ENCODE assay signal across 9 cellular contexts in the genomic region with DNA sequence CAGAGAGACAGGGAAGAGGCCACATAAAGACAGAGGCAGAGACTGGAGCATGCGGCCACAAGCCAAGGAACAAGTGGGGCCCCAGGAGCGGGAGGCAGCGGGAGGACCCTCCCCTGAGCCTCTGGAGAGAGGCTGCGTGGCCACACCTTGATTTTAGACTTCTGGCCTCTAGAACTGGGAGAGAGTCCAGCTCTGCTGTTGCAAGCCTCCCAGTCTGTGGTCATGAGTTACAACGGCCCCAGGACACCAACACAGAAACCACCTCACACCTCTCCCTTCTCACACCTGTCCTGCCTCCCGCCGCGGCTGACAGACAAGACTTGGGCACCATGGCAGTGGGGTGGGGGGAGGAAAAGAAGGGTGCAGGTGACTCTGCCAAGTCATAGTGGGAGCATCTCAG. TPM values are rescaled to one million over a fixed set of nuclear protein-coding genes. Genes with fewer than 3 reads are reported as not detected.
DNase-seq lines count a peak whose midpoint lies in the region; ATAC-seq, FAIRE-seq and TF ChIP-seq lines count a peak whose summit lies in the region.
"Had no signal": no experiment of that assay in that cellular context is flagged by ENCODE, and none has a peak within 500 bp of the region (broad histone marks: within the 10 kb centered on the region; RNA-seq: fewer than 3 reads in every experiment).

No MANE protein-coding gene starts in this region.

- H3K36me3 Mint-ChIP-seq in endodermal cell (ENCODE audit: low read depth) (peaks cover 20% of the 10 kb centered on the region), osteocyte (ENCODE audit: unreplicated experiment) (peaks cover 20% of the 10 kb centered on the region)

- WGBS in endodermal cell (ENCODE audit: insufficient coverage in 1 of 2, insufficient read length in 1 of 2), 2 experiments, result 92 to 100% methylated on average over 3 to 8 of the region's 8 CpGs

- H3K9me3 ChIP-seq in DND-41 (ENCODE audit: insufficient read depth, low read length, severe bottlenecking) (no peaks in the 10 kb centered on the region), OCI-LY1 (ENCODE audit: low read length) (no peaks in the 10 kb centered on the region), endodermal cell (ENCODE audit: control insufficient read depth, low read length) (no peaks in the 10 kb centered on the region)

- H3K9me2 ChIP-seq in OCI-LY1 (ENCODE audit: low read depth, low read length), result no peaks in the 10 kb centered on the region

- H3K4me2 ChIP-seq in DND-41 (ENCODE audit: insufficient read depth, low read length) (peak overlapping the region; percentile 86), OCI-LY1 (ENCODE audit: low read length) (peak overlapping the region; percentile 94)

- peaks cover 52% of the 10 kb centered on the region for H3K36me3 ChIP-seq in DND-41 (ENCODE audit: insufficient read depth, low read length)
- peaks cover 16% of the 10 kb centered on the region for H3K36me3 ChIP-seq in OCI-LY1 (ENCODE audit: insufficient read depth, low read length)
- H3K36me3 ChIP-seq in endodermal cell (ENCODE audit: control insufficient read depth, insufficient read depth, low read length), result peaks cover 30% of the 10 kb centered on the region

- H4K20me1 ChIP-seq in DND-41 (ENCODE audit: insufficient read depth, low read length), result peaks cover 52% of the 10 kb centered on the region
- no peaks in the 10 kb centered on the region for H4K20me1 ChIP-seq in OCI-LY1 (ENCODE audit: insufficient read depth, low read length)

- H2AFZ ChIP-seq in DND-41 (ENCODE audit: low read depth, low read length) (no peak overlapping the region), OCI-LY1 (ENCODE audit: low read length) (no peak overlapping the region)

- H3K4me3 ChIP-seq in DND-41 (ENCODE audit: low read depth in 1 of 2, low read length in 2 of 2), result peak overlapping the region in 1 of 2 experiments; percentile 85; a peak in 2 of 4 replicates
- peak overlapping the region; percentile 75 for H3K4me3 ChIP-seq in OCI-LY1 (ENCODE audit: low read depth, low read length, poor library complexity, severe bottlenecking)
- H3K4me3 ChIP-seq in endodermal cell (ENCODE audit: low read length), result peak overlapping the region; percentile 91

- H3K27ac Mint-ChIP-seq in endodermal cell, result no peak overlapping the region
- H3K27ac Mint-ChIP-seq in osteocyte (ENCODE audit: unreplicated experiment), result peak overlapping the region; percentile 31

- no peak for TF ChIP-seq POLR2A in GM12892 (IDR thresholded peaks at IDR 0.05; ENCODE audit: low read depth, low read length)

- ATAC-seq in DND-41 (ENCODE audit: insufficient read depth, low read depth), result no peak
- no peak for ATAC-seq in HG03457 (IDR thresholded peaks at IDR 0.05; ENCODE audit: unreplicated experiment)
- no peak for ATAC-seq in GM21528 (IDR thresholded peaks at IDR 0.05; ENCODE audit: low FRiP score, unreplicated experiment)

- no peaks in the 10 kb centered on the region for H3K27me3 ChIP-seq in DND-41 (ENCODE audit: insufficient read depth, low read length, poor library complexity)
- no peaks in the 10 kb centered on the region for H3K27me3 ChIP-seq in OCI-LY1 (ENCODE audit: insufficient read depth, low read length)
- H3K27me3 ChIP-seq in endodermal cell (ENCODE audit: control insufficient read depth, insufficient read depth, low read length, poor library complexity, severe bottlenecking), result no peaks in the 10 kb centered on the region
- H3K27me3 ChIP-seq: foreskin keratinocyte had no signal

- DNase-seq in DND-41 (no peak), endodermal cell (no peak), osteocyte (ENCODE audit: extremely low spot score, unreplicated experiment) (no peak), GM12892 (ENCODE audit: insufficient read length) (no peak), NCI-H1105 (lab: John Stamatoyannopoulos, UW) (no peak)
- DNase-seq: foreskin keratinocyte had no signal

- H3K4me1 ChIP-seq in DND-41 (ENCODE audit: insufficient read depth, low read length) (peaks cover 36% of the 10 kb centered on the region), OCI-LY1 (ENCODE audit: insufficient read depth, low read length, severe bottlenecking) (peaks cover 30% of the 10 kb centered on the region), endodermal cell (ENCODE audit: control insufficient read depth, insufficient read depth, low read length) (peaks cover 9% of the 10 kb centered on the region)

- peak overlapping the region; percentile 90; the same call in 1 of the 2 replicates for H3K9ac ChIP-seq in DND-41 (ENCODE audit: low read depth, low read length)
- peak overlapping the region; percentile 81; the same call in 1 of the 2 replicates for H3K9ac ChIP-seq in OCI-LY1 (ENCODE audit: low read length)
- no peak overlapping the region for H3K9ac ChIP-seq in endodermal cell (ENCODE audit: extremely low read depth, low read length, poor library complexity, severe bottlenecking)

- peak overlapping the region; percentile 77 for H3K4me3 Mint-ChIP-seq in endodermal cell
- H3K4me3 Mint-ChIP-seq in osteocyte (ENCODE audit: unreplicated experiment), result peak overlapping the region; percentile 84

- FAIRE-seq in GM12892 (lab: Jason Lieb, UNC), result no peak

- H3K79me2 ChIP-seq in DND-41 (ENCODE audit: insufficient read depth, low read length) (peaks cover 56% of the 10 kb centered on the region), OCI-LY1 (ENCODE audit: insufficient read depth, low read length) (no peaks in the 10 kb centered on the region)

- H3K4me1 Mint-ChIP-seq in endodermal cell, result peaks cover 16% of the 10 kb centered on the region
- H3K4me1 Mint-ChIP-seq in osteocyte (ENCODE audit: unreplicated experiment), result peaks cover 26% of the 10 kb centered on the region

- H3K27ac ChIP-seq in DND-41 (ENCODE audit: low read length) (0 out of 2 replicates have a peak overlapping the region, but pooled peaks have one; percentile 20), OCI-LY1 (ENCODE audit: low read depth, low read length, poor library complexity, severe bottlenecking) (no peak overlapping the region), endodermal cell (ENCODE audit: low read depth, low read length) (no peak overlapping the region)
- H3K27ac ChIP-seq: foreskin keratinocyte had no signal

- no peaks in the 10 kb centered on the region for H3F3A ChIP-seq in OCI-LY1 (ENCODE audit: insufficient read depth, low read length)

- no peaks in the 10 kb centered on the region for H3K9me3 Mint-ChIP-seq in endodermal cell
- H3K9me3 Mint-ChIP-seq in osteocyte (ENCODE audit: unreplicated experiment), result no peaks in the 10 kb centered on the region

- H3K27me3 Mint-ChIP-seq in endodermal cell (ENCODE audit: insufficient read depth) (no peaks in the 10 kb centered on the region), osteocyte (ENCODE audit: unreplicated experiment) (no peaks in the 10 kb centered on the region)

- TF ChIP-seq CTCF in DND-41 (IDR thresholded peaks at IDR 0.05; ENCODE audit: borderline replicate concordance, extremely low read depth, low read length, poor library complexity, severe bottlenecking) (no peak), OCI-LY1 (IDR thresholded peaks at IDR 0.05; ENCODE audit: low read length) (no peak), endodermal cell (conservative IDR thresholded peaks at IDR 0.05) (no peak), osteocyte (IDR thresholded peaks at IDR 0.05) (no peak)

RNA-seq across cellular contexts. Expression of a gene that starts 2.2 kb away (rescaled TPM):
- total RNA-seq in endodermal cell, result 10 to 100 TPM; 30.8 to 34.7 TPM
- polyA plus RNA-seq in endodermal cell (2013, experiment 1 of 2), result 22.6 TPM
- 19.3 TPM for polyA plus RNA-seq in endodermal cell (2013, experiment 2 of 2)
- total RNA-seq in osteocyte, result 16.0 and 16.7 TPM in 2 replicates
- polyA plus RNA-seq in GM12892 (2012; ENCODE audit: missing spikeins), result 5.4 TPM

RNA-seq across cellular contexts. Expression of a gene that starts 27.0 kb away (rescaled TPM):
- 10 to 100 TPM; 82.7 to 85.4 TPM for total RNA-seq in endodermal cell
- polyA plus RNA-seq in endodermal cell (2013, experiment 1 of 2), result 58.6 TPM
- polyA plus RNA-seq in endodermal cell (2013, experiment 2 of 2), result 51.4 TPM
- total RNA-seq in osteocyte, result 51.9 and 52.8 TPM in 2 replicates
- polyA plus RNA-seq in GM12892 (2012; ENCODE audit: missing spikeins), result 67.6 TPM

RNA-seq across cellular contexts. Expression of a gene that starts 27.0 kb away (rescaled TPM):
- total RNA-seq in endodermal cell (10 to 100 TPM; 76.6 to 83.1 TPM), osteocyte (54.8 and 57.9 TPM in 2 replicates)
- polyA plus RNA-seq in endodermal cell (2013, experiment 1 of 2), result 62.8 TPM
- 58.4 TPM for polyA plus RNA-seq in endodermal cell (2013, experiment 2 of 2)
- polyA plus RNA-seq in GM12892 (2012; ENCODE audit: missing spikeins), result 39.6 TPM

RNA-seq across cellular contexts. Expression of a gene that starts 37.5 kb away (rescaled TPM):
- total RNA-seq in endodermal cell, result 10 to 100 TPM; 18.0 to 18.7 TPM
- 14.5 TPM for polyA plus RNA-seq in endodermal cell (2013, experiment 1 of 2)
- polyA plus RNA-seq in endodermal cell (2013, experiment 2 of 2), result 13.5 TPM
- 8.9 and 9.9 TPM in 2 replicates for total RNA-seq in osteocyte
- polyA plus RNA-seq in GM12892 (2012; ENCODE audit: missing spikeins), result 7.4 TPM

RNA-seq across cellular contexts. Expression of a gene that starts 45.4 kb away (rescaled TPM):
- total RNA-seq in endodermal cell, result 10 to 100 TPM; 54.6 to 60.7 TPM
- 43.1 TPM for polyA plus RNA-seq in endodermal cell (2013, experiment 1 of 2)
- 41.4 TPM for polyA plus RNA-seq in endodermal cell (2013, experiment 2 of 2)
- total RNA-seq in osteocyte, result 85.0 and 88.5 TPM in 2 replicates
- 21.2 TPM for polyA plus RNA-seq in GM12892 (2012; ENCODE audit: missing spikeins)
